Comparison of ENCODE assay signal across 8 cellular contexts in the genomic region with DNA sequence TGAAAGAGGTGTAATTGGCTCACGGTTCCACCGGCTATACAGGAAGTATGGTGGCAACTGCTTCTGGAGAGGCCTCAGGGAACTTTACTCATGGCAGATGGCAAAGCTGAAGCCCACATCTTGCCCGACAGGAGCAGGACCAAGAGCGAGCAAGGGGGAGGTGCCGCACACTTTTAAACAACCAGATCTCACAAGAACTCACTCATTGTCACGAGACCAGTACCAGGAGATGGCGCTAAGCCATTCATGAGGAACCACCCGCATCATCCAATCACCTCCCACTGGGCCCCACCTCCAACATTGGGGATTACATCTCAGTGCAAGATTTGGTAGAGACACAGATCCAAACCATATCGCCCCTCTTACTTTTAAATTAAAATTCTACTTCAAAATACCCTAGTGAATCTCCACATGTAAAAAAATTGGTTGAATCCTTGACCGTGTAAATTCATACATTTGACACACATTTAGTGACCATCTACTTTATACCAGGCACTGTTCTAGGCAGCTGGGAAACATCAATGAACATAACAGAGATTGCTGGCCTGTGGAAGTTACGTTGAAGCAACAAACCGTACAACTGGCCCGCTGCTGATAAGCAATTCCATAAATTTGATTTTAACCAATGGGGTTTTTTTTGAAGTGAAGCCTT.
DNase-seq lines count a peak whose midpoint lies in the region; ATAC-seq and TF ChIP-seq lines count a peak whose summit lies in the region.

No MANE protein-coding gene starts in this region.

- H3K27me3 ChIP-seq in right atrium auricular region: no peaks in the 10 kb centered on the region
- H3K27me3 ChIP-seq in upper lobe of right lung: no peaks in the 10 kb centered on the region
- H3K27me3 ChIP-seq in dorsolateral prefrontal cortex: peaks cover 0 to 5% (median 0%) of the 10 kb centered on the region in 45 donors

- peak overlapping the region; percentile 24 to 87 for H3K27ac ChIP-seq in right atrium auricular region
- H3K27ac ChIP-seq in upper lobe of right lung: no peak overlapping the region
- no peak overlapping the region for H3K27ac ChIP-seq in dorsolateral prefrontal cortex

- intact Hi-C loops in left cardiac atrium (cut with DNase I): no loop called here
- intact Hi-C loops in upper lobe of right lung (cut with DNase I): no loop called here
- intact Hi-C loops in dorsolateral prefrontal cortex (cut with DNase I): no loop called here

- H3K9me3 ChIP-seq in right atrium auricular region (no peaks in the 10 kb centered on the region), upper lobe of right lung (no peaks in the 10 kb centered on the region)

- peaks cover 0 to 70% of the 10 kb centered on the region in 2 donors for H3K4me1 ChIP-seq in right atrium auricular region
- peaks cover 7% of the 10 kb centered on the region for H3K4me1 ChIP-seq in upper lobe of right lung

- no peaks in the 10 kb centered on the region for H3K36me3 ChIP-seq in right atrium auricular region
- no peaks in the 10 kb centered on the region for H3K36me3 ChIP-seq in upper lobe of right lung

- no peak for ATAC-seq in left cardiac atrium
- ATAC-seq in upper lobe of right lung: no peak
- ATAC-seq in GM19455 (IDR thresholded peaks at IDR 0.05; ENCODE audit: unreplicated experiment): no peak

- TF ChIP-seq CTCF in right atrium auricular region (IDR thresholded peaks at IDR 0.05): peak in 1 of 2 donors; percentile 18
- TF ChIP-seq CTCF in epithelial cell of esophagus (IDR thresholded peaks at IDR 0.05; ENCODE audit: insufficient read depth, low read depth, low read length, missing control alignments): no peak
- peak; percentile 15 for TF ChIP-seq CTCF in upper lobe of right lung (IDR thresholded peaks at IDR 0.05)
- no peak for TF ChIP-seq CTCF in dorsolateral prefrontal cortex (IDR thresholded peaks at IDR 0.05 in 54 of 56, conservative IDR thresholded peaks at IDR 0.05 in 2 of 56; ENCODE audit: low read depth in 1 of 56, partially characterized antibody in 56 of 56)

- DNase-seq in right atrium auricular region (ENCODE audit: low spot score) (no peak), left cardiac atrium (no peak), RPMI8226 (peak; percentile 51), epithelial cell of esophagus (ENCODE audit: low read depth) (peak; percentile 61), upper lobe of right lung (no peak), mucosa of gallbladder (ENCODE audit: low spot score) (no peak), dorsolateral prefrontal cortex (no peak)

- H3K4me3 ChIP-seq in right atrium auricular region: no peak overlapping the region
- H3K4me3 ChIP-seq in epithelial cell of esophagus (ENCODE audit: low read length): no peak overlapping the region
- no peak overlapping the region for H3K4me3 ChIP-seq in upper lobe of right lung
- H3K4me3 ChIP-seq in dorsolateral prefrontal cortex: no peak overlapping the region

Comparison
In these comparisons a context has a peak if more than half of its experiments do, and no peak if none do; other contexts are left out.
1. DNase-seq: peak in RPMI8226 (single experiment) and epithelial cell of esophagus (single experiment); none in right atrium auricular region (single experiment), left cardiac atrium (single experiment), upper lobe of right lung (single experiment), mucosa of gallbladder (single experiment) and dorsolateral prefrontal cortex (0 of 10).
2. H3K27ac ChIP-seq: peak in right atrium auricular region (2 of 2); none in upper lobe of right lung (single experiment) and dorsolateral prefrontal cortex (0 of 59).